19 cellular contexts compared by ENCODE assay signal in the genomic region with DNA sequence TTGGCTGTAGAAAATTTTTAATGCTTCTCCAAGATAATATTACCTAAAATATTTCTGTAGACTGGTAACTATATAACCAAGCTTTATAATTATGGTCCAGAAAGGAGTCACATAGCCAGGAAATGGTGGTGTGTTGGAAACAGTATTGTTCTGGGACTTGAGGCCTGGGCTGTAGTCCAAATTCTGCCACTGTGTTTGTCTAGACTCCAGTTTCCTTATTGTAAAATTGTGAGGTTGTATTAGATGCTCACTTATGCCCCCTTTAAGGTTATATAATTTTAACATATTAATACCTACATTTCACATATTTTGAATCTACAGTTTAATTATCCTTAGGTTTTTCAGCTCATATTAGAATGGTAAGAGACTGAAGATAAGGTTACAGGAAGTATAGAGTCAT. TPM values are rescaled to one million over a fixed set of nuclear protein-coding genes. Genes with fewer than 3 reads are reported as not detected.
DNase-seq lines count a peak whose midpoint lies in the region; ATAC-seq, FAIRE-seq and TF ChIP-seq lines count a peak whose summit lies in the region.
"Had no signal": no experiment of that assay in that cellular context is flagged by ENCODE, and none has a peak within 500 bp of the region (broad histone marks: within the 10 kb centered on the region; RNA-seq: fewer than 3 reads in every experiment).

No MANE protein-coding gene starts in this region.

- peaks cover 17% of the 10 kb centered on the region for H3K36me3 ChIP-seq in K562 (ENCODE audit: control insufficient read depth, insufficient read depth, low read length)

- H3K4me1 ChIP-seq in K562 (replicated peaks in 1 of 2; ENCODE audit: control insufficient read depth in 2 of 2, insufficient read depth in 2 of 2, low read length in 2 of 2) = no peaks in the 10 kb centered on the region

- peak; percentile 25 for DNase-seq in Daoy (ENCODE audit: low read depth)
- peak; percentile 7 for DNase-seq in NCI-H1092 (lab: John Stamatoyannopoulos, UW)
- DNase-seq in K562 (ENCODE audit: extremely low read depth in 1 of 4, low spot score in 3 of 4) = no peak
- DNase-seq in left lobe of liver (ENCODE audit: low spot score) = no peak
- DNase-seq in NCI-H187 (lab: John Stamatoyannopoulos, UW) = no peak
- DNase-seq: activated gamma-delta T cell, anterior cingulate cortex, hippocampal formation, kidney glomerular epithelial cell, MV-4-11, NCI-H2227 treated with DMSO at 0.1 percent for 48 hours, SIG-M5, tibial artery had no signal

- H3K4me2 ChIP-seq in K562 (ENCODE audit: insufficient read depth, low read length) = no peak overlapping the region

- TF ChIP-seq EP300 in K562 (IDR thresholded peaks at IDR 0.05; ENCODE audit: low read length) = no peak

- no peaks in the 10 kb centered on the region for H3K27me3 ChIP-seq in K562 (ENCODE audit: control insufficient read depth in 2 of 2, insufficient read depth in 2 of 2, low read length in 2 of 2)
- H3K27me3 ChIP-seq: tibial artery had no signal

- no peaks in the 10 kb centered on the region for H4K20me1 ChIP-seq in K562 (replicated peaks; ENCODE audit: control insufficient read depth, insufficient read depth, low read length)

- TF ChIP-seq CTCF in K562 (IDR thresholded peaks at IDR 0.05 in 2 of 3, conservative IDR thresholded peaks at IDR 0.05 in 1 of 3; ENCODE audit: insufficient read depth in 2 of 3, low read depth in 1 of 3, low read length in 3 of 3) = no peak

- H3K79me2 ChIP-seq in K562 (ENCODE audit: control insufficient read depth, insufficient read depth, low read length) = no peaks in the 10 kb centered on the region

- H3K9me1 ChIP-seq in K562 (ENCODE audit: control insufficient read depth, insufficient read depth, low read length) = no peaks in the 10 kb centered on the region

- no peak overlapping the region for H3K4me3 ChIP-seq in K562
- H3K4me3 ChIP-seq: skin epidermis, tibial artery had no signal

- peak; percentile 29 for FAIRE-seq in K562 (lab: Jason Lieb, UNC)
- FAIRE-seq: H1 had no signal

- no peak overlapping the region for H3K9ac ChIP-seq in K562 (ENCODE audit: insufficient read depth in 1 of 2, low read depth in 2 of 2, low read length in 2 of 2)

- intact Hi-C loops in K562 (cut with micrococcal nuclease) = no loop called here

- no peaks in the 10 kb centered on the region for H3K9me3 ChIP-seq in K562 (replicated peaks; ENCODE audit: control insufficient read depth, insufficient read depth, low read depth, low read length)
- H3K9me3 ChIP-seq: tibial artery had no signal

- POLR2A ChIA-PET in K562 (lab: Yijun Ruan, JAX) = no interaction called here

- no peak for TF ChIP-seq RAD21 in K562 (CRISPR knock-in tag; conservative IDR thresholded peaks at IDR 0.05 in 1 of 2, IDR thresholded peaks at IDR 0.05 in 1 of 2)

- H3K27ac ChIP-seq in K562 (ENCODE audit: extremely low read depth, low read depth, low read length) = no peak overlapping the region
- H3K27ac ChIP-seq: tibial artery had no signal

- ATAC-seq in K562 (no peak), left lobe of liver (peak; percentile 30), HG02623 (IDR thresholded peaks at IDR 0.05; ENCODE audit: unreplicated experiment) (no peak), HG02610 (IDR thresholded peaks at IDR 0.05; ENCODE audit: unreplicated experiment) (no peak), HG03108 (IDR thresholded peaks at IDR 0.05; ENCODE audit: unreplicated experiment) (no peak)
- ATAC-seq: activated CD4-positive, CD25-positive, alpha-beta regulatory T cell treated with anti-CD3 and anti-CD28 coated beads, Interleukin-2, amount 50 U/mL, for 24 hours had no signal

- TF ChIP-seq POLR2A in K562 (conservative IDR thresholded peaks at IDR 0.05) = no peak

- no peak overlapping the region for H2AFZ ChIP-seq in K562 (ENCODE audit: low read depth, low read length)

- in situ Hi-C loops in K562 (cut with MboI) = no loop called here

- CTCF ChIA-PET in K562 (lab: Yijun Ruan, JAX; ENCODE audit: low intra/inter-chr PET ratio) = no interaction called here

- BruUV-seq in K562 (replicated peaks; lab: Mats Ljungman, UMichigan) = no TSS peak

TF ChIP-seq in K562, 482 proteins besides CTCF, POLR2A, EP300 and RAD21 (continues in another document):
- TF ChIP-seq ZNF41 (CRISPR knock-in tag; conservative IDR thresholded peaks at IDR 0.05) (no peak), NFE2 (IDR thresholded peaks at IDR 0.05; ENCODE audit: low read depth) (no peak), ZNF699 (CRISPR knock-in tag; IDR thresholded peaks at IDR 0.05; ENCODE audit: insufficient replicate concordance) (no peak), BDP1 (IDR thresholded peaks at IDR 0.05; ENCODE audit: insufficient read depth, insufficient read length) (no peak), KAT7 (CRISPR knock-in tag; IDR thresholded peaks at IDR 0.05; ENCODE audit: borderline replicate concordance) (no peak), TOE1 (IDR thresholded peaks at IDR 0.05; ENCODE audit: borderline replicate concordance) (no peak), TOE1 (CRISPR knock-in tag; IDR thresholded peaks at IDR 0.05; ENCODE audit: borderline replicate concordance, low read depth) (no peak), ZNF124 (CRISPR knock-in tag; IDR thresholded peaks at IDR 0.05) (no peak), ZKSCAN8 (CRISPR knock-in tag; IDR thresholded peaks at IDR 0.05) (no peak)
- TF ChIP-seq, protein P1, sequence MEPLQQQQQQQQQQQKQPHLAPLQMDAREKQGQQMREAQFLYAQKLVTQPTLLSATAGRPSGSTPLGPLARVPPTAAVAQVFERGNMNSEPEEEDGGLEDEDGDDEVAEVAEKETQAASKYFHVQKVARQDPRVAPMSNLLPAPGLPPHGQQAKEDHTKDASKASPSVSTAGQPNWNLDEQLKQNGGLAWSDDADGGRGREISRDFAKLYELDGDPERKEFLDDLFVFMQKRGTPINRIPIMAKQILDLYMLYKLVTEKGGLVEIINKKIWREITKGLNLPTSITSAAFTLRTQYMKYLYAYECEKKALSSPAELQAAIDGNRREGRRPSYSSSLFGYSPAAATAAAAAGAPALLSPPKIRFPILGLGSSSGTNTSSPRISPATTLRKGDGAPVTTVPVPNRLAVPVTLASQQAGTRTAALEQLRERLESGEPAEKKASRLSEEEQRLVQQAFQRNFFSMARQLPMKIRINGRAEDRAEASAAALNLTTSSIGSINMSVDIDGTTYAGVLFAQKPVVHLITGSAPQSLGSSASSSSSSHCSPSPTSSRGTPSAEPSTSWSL (CRISPR knock-in tag; IDR thresholded peaks at IDR 0.05; ENCODE audit: borderline replicate concordance) = no peak
- TF ChIP-seq, protein P2, sequence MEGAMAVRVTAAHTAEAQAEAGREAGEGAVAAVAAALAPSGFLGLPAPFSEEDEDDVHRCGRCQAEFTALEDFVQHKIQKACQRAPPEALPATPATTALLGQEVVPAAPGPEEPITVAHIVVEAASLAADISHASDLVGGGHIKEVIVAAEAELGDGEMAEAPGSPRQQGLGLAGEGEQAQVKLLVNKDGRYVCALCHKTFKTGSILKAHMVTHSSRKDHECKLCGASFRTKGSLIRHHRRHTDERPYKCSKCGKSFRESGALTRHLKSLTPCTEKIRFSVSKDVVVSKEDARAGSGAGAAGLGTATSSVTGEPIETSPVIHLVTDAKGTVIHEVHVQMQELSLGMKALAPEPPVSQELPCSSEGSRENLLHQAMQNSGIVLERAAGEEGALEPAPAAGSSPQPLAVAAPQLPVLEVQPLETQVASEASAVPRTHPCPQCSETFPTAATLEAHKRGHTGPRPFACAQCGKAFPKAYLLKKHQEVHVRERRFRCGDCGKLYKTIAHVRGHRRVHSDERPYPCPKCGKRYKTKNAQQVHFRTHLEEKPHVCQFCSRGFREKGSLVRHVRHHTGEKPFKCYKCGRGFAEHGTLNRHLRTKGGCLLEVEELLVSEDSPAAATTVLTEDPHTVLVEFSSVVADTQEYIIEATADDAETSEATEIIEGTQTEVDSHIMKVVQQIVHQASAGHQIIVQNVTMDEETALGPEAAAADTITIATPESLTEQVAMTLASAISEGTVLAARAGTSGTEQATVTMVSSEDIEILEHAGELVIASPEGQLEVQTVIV (CRISPR knock-in tag; IDR thresholded peaks at IDR 0.05; ENCODE audit: borderline replicate concordance) = no peak
- TF ChIP-seq, protein P3, sequence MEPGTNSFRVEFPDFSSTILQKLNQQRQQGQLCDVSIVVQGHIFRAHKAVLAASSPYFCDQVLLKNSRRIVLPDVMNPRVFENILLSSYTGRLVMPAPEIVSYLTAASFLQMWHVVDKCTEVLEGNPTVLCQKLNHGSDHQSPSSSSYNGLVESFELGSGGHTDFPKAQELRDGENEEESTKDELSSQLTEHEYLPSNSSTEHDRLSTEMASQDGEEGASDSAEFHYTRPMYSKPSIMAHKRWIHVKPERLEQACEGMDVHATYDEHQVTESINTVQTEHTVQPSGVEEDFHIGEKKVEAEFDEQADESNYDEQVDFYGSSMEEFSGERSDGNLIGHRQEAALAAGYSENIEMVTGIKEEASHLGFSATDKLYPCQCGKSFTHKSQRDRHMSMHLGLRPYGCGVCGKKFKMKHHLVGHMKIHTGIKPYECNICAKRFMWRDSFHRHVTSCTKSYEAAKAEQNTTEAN (CRISPR knock-in tag; IDR thresholded peaks at IDR 0.05) = no peak

RNA-seq across cellular contexts. Expression of a gene that starts 42.4 kb away (rescaled TPM):
- 18.6 and 22.0 TPM in 2 replicates for total RNA-seq in Daoy (2014; rRNA removed; shearing (Covaris generic))
- 17.6 and 36.6 TPM in 2 replicates for total RNA-seq in K562 (2011; cell fraction: chromatin; rRNA removed; ENCODE audit: low replicate concordance)
- 6.5 and 9.5 TPM in 2 replicates for total RNA-seq in K562 (2011; cell fraction: nucleolus; rRNA removed)
- total RNA-seq in K562 (2011; cell fraction: nucleoplasm; rRNA removed) = 21.1 and 37.1 TPM in 2 replicates
- 14.7 and 16.9 TPM in 2 replicates for total RNA-seq in K562 (2014; rRNA removed)
- 25.1 and 29.3 TPM in 2 replicates for total RNA-seq in K562 (2014; rRNA removed; fragmentation: Illumina TruSeq; extraction: Trizol)
- 20.1 and 21.7 TPM in 2 replicates for total RNA-seq in K562 (2015; rRNA removed; fragmentation: Illumina TruSeq; extraction: Trizol)
- total RNA-seq in K562 (2021) = 21.8 and 23.7 TPM in 2 replicates
- 14.3 and 19.0 TPM in 2 replicates for polyA plus RNA-seq in K562 (2011; rRNA removed)
- polyA plus RNA-seq in K562 (2011; cell fraction: cytosol; rRNA removed) = 5.3 and 10.3 TPM in 2 replicates
- 13.9 and 16.4 TPM in 2 replicates for polyA plus RNA-seq in K562 (2011; cell fraction: nucleus; rRNA removed)
- polyA plus RNA-seq in K562 (2012) = 13.6 and 15.0 TPM in 2 replicates
- 17.7 and 21.0 TPM in 2 replicates for polyA plus RNA-seq in K562 (2014; fragmentation: Illumina TruSeq; extraction: Trizol)
- polyA plus RNA-seq in K562 (2014; fragmentation: Nextera tagmentation; extraction: Ambion mirVana) = 10 to 100 TPM; 14.9 to 17.1 TPM
- 14.4 and 14.7 TPM in 2 replicates for polyA plus RNA-seq in K562 (2014; rRNA removed)
- polyA minus RNA-seq in K562 (2011; rRNA and poly(A)+ RNA removed) = 28.1 and 32.4 TPM in 2 replicates
- polyA minus RNA-seq in K562 (2011; cell fraction: cytosol; rRNA and poly(A)+ RNA removed) = 13.3 and 16.6 TPM in 2 replicates
- 16.2 and 28.8 TPM in 2 replicates for polyA minus RNA-seq in K562 (2011; cell fraction: nucleus; rRNA and poly(A)+ RNA removed)
- total RNA-seq in left lobe of liver = 25.8 TPM

Comparison
In these comparisons a context has a peak if more than half of its experiments do, and no peak if none do; other contexts are left out.
1. DNase-seq: peak in Daoy (single experiment) and NCI-H1092 (single experiment); none in K562 (0 of 4), left lobe of liver (single experiment) and NCI-H187 (0 of 2).